In the genomic region with DNA sequence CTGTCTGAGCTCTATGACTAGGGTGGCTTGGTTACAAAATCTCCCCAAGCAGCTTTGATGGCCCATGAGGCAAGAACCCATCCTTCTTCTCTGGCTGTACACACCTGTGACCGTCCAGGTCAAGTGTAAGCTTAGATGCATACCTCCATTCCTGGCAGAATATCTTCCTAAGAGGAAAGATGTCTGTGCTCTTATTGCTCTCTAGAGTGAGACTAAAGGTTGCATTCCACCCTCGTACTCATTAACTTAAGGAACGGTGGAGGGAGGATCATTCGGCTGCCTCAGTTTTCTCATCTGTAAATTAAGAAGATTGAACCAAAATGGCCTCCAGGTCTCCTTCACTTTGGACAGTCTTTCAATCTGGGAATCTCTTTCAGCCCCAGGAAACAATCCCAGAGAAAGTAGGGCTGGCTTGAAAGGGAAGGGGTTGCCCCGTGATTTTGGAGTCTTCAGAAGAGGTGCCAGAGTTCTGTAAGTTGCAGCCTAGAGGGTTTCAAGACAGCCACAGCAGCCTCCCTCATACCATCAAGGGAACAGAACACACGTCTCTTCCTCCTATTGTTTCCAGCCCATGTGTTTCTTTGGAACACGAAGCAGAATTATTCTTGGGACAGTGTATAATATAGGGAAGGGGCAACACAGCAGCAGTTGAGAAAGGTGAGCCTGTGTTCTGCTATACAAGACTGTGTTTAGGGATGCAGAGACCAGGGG, we compare ENCODE assay signal across 24 cellular contexts. TPM values are rescaled to one million over a fixed set of nuclear protein-coding genes. Genes with fewer than 3 reads are reported as not detected.
DNase-seq lines count a peak whose midpoint lies in the region; ATAC-seq, FAIRE-seq and TF ChIP-seq lines count a peak whose summit lies in the region.
"Had no signal": no experiment of that assay in that cellular context is flagged by ENCODE, and none has a peak within 500 bp of the region (broad histone marks: within the 10 kb centered on the region; RNA-seq: fewer than 3 reads in every experiment).

No MANE protein-coding gene starts in this region.

- no peak overlapping the region for H3K9ac ChIP-seq in HepG2 (ENCODE audit: insufficient read depth, low read depth, low read length)

- TF ChIP-seq CTCF in HepG2 (CRISPR knock-in tag; IDR thresholded peaks at IDR 0.05) (no peak), right lobe of liver (IDR thresholded peaks at IDR 0.05) (no peak), progenitor cell of endocrine pancreas (IDR thresholded peaks at IDR 0.05; ENCODE audit: unreplicated experiment) (no peak)

- intact Hi-C loops in HepG2 (cut with micrococcal nuclease; ENCODE audit: unreplicated experiment) (no loop called here), right lobe of liver (cut with DNase I) (no loop called here), left colon (cut with DNase I, micrococcal nuclease) (no loop called here)

- WGBS in HepG2 (ENCODE audit: low lambda C conversion rate): 86% methylated on average over 7 of the region's 7 CpGs
- 46% methylated on average over 5 of the region's 7 CpGs for whole genome bisulfite sequencing in right lobe of liver (ENCODE audit: insufficient coverage, low coverage, low lambda C conversion rate, missing lambda C conversion rate)

- H3K36me3 ChIP-seq in HepG2 (replicated peaks in 1 of 2; ENCODE audit: control insufficient read depth in 1 of 2, insufficient read depth in 2 of 2, low read length in 2 of 2) (peaks cover 0 to 8% of the 10 kb centered on the region in 2 experiments; a peak in 1 of 5 replicates), right lobe of liver (no peaks in the 10 kb centered on the region)
- H3K36me3 ChIP-seq: SJCRH30 had no signal

- H3K4me3 ChIP-seq in HepG2 (replicated peaks in 1 of 3; ENCODE audit: insufficient read depth in 1 of 3, low read depth in 2 of 3, low read length in 3 of 3) (no peak overlapping the region), right lobe of liver (no peak overlapping the region)
- H3K4me3 ChIP-seq: SJCRH30 had no signal

- H3K27me3 ChIP-seq in HepG2 (ENCODE audit: control insufficient read depth in 1 of 2, insufficient read depth in 2 of 2, low read length in 2 of 2) (no peaks in the 10 kb centered on the region; a peak in 1 of 5 replicates), right lobe of liver (peaks cover 0 to 22% of the 10 kb centered on the region in 2 donors)
- H3K27me3 ChIP-seq: SJCRH30 had no signal

- peaks cover 78% of the 10 kb centered on the region for H3K4me1 ChIP-seq in HepG2 (ENCODE audit: insufficient read depth, low read length)
- peaks cover 0 to 18% (median 3%) of the 10 kb centered on the region in 4 donors for H3K4me1 ChIP-seq in right lobe of liver

- 0 out of 2 replicates have a peak overlapping the region, but pooled peaks have one; percentile 1 for H3K4me2 ChIP-seq in HepG2 (ENCODE audit: low read depth, low read length)

- no peak for TF ChIP-seq RAD21 in HepG2 (CRISPR knock-in tag; IDR thresholded peaks at IDR 0.05)

- in situ Hi-C loops in HepG2 (cut with HindIII; ENCODE audit: extremely low pct_ligation_motif_present, low pct_unique_long_range_greater_than_20kb): no loop called here

- DNase-seq in HepG2 (ENCODE audit: low spot score) (no peak), right lobe of liver (no peak), left colon (no peak), progenitor cell of endocrine pancreas (ENCODE audit: low spot score, unreplicated experiment) (no peak), NCI-H2196 (lab: John Stamatoyannopoulos, UW; ENCODE audit: unreplicated experiment) (no peak)
- no peak for DNase-seq in stimulated activated CD4-positive, alpha-beta T cell treated with anti-CD3 and anti-CD28 coated beads, Interleukin-15, amount 100 ng/mL, for 24 hours
- DNase-seq in activated CD4-positive, alpha-beta T cell treated with anti-CD3 and anti-CD28 coated beads, Interleukin-2, amount 50 U/mL, for 1 hour: no peak
- DNase-seq: activated CD4-positive, alpha-beta memory T cell treated with anti-CD3 and anti-CD28 coated beads, Interleukin-2, amount 10 ng/mL, durations not matched to agents 7 days and 5 days; activated naive CD4-positive, alpha-beta T cell treated with anti-CD3 and anti-CD28 coated beads for 36 hours; cerebellar nuclear complex; effector memory CD8-positive, alpha-beta T cell; GOT3; midbrain; NCI-H2227 treated with DMSO at 0.1 percent for 48 hours; PC-3; SJCRH30; stimulated activated naive CD4-positive, alpha-beta T cell; T-helper 2 cell; trophoblast cell had no signal

- H3K27ac Mint-ChIP-seq in progenitor cell of endocrine pancreas: peak overlapping the region; percentile 99
- H3K27ac Mint-ChIP-seq: activated CD4-positive, alpha-beta memory T cell treated with anti-CD3 and anti-CD28 coated beads, Interleukin-2, amount 10 ng/mL, durations not matched to agents 7 days and 5 days; activated naive CD4-positive, alpha-beta T cell treated with anti-CD3 and anti-CD28 coated beads for 36 hours had no signal

- no peaks in the 10 kb centered on the region for H3K27me3 Mint-ChIP-seq in progenitor cell of endocrine pancreas

- ATAC-seq in HepG2: no peak
- ATAC-seq in right lobe of liver: no peak
- ATAC-seq in left colon: peak; percentile 21
- no peak for ATAC-seq in GM19035 (IDR thresholded peaks at IDR 0.05; ENCODE audit: unreplicated experiment)
- ATAC-seq: effector memory CD8-positive, alpha-beta T cell; PC-3; sciatic nerve had no signal

- peaks cover 11% of the 10 kb centered on the region for H3K36me3 Mint-ChIP-seq in progenitor cell of endocrine pancreas (ENCODE audit: insufficient read depth)

- peaks cover 86% of the 10 kb centered on the region for H3K4me1 Mint-ChIP-seq in progenitor cell of endocrine pancreas (ENCODE audit: low read depth)
- H3K4me1 Mint-ChIP-seq: activated CD4-positive, alpha-beta memory T cell treated with anti-CD3 and anti-CD28 coated beads, Interleukin-2, amount 10 ng/mL, durations not matched to agents 7 days and 5 days had no signal

- peaks cover 6% of the 10 kb centered on the region; the same call in 1 of the 2 replicates for H4K20me1 ChIP-seq in HepG2 (ENCODE audit: insufficient read depth, low read length)

- no peak for TF ChIP-seq EP300 in HepG2 (IDR thresholded peaks at IDR 0.05; ENCODE audit: low read depth in 2 of 2, low read length in 2 of 2)
- TF ChIP-seq EP300 in HepG2 (CRISPR knock-in tag; IDR thresholded peaks at IDR 0.05; ENCODE audit: borderline replicate concordance): no peak

- TF ChIP-seq POLR2A in HepG2 (IDR thresholded peaks at IDR 0.05; ENCODE audit: insufficient read depth in 1 of 2, low read depth in 2 of 2, low read length in 2 of 2) (no peak), right lobe of liver (IDR thresholded peaks at IDR 0.05) (no peak)

- BruUV-seq in HepG2 (replicated peaks; lab: Mats Ljungman, UMichigan): no TSS peak

- peak overlapping the region; percentile 97 for H3K4me3 Mint-ChIP-seq in progenitor cell of endocrine pancreas (ENCODE audit: low read depth)
- H3K4me3 Mint-ChIP-seq: activated CD4-positive, alpha-beta memory T cell treated with anti-CD3 and anti-CD28 coated beads, Interleukin-2, amount 10 ng/mL, durations not matched to agents 7 days and 5 days; activated naive CD4-positive, alpha-beta T cell treated with anti-CD3 and anti-CD28 coated beads for 36 hours; effector memory CD8-positive, alpha-beta T cell had no signal

- no peak for FAIRE-seq in HepG2 (lab: Jason Lieb, UNC)
- FAIRE-seq: G401.6, keratinocyte had no signal

- CTCF ChIA-PET in HepG2 (lab: Yijun Ruan, JAX; ENCODE audit: low intra/inter-chr PET ratio, low total read pairs): no interaction called here

- H3K9me3 ChIP-seq in HepG2 (ENCODE audit: low read length) (no peaks in the 10 kb centered on the region), right lobe of liver (no peaks in the 10 kb centered on the region)
- H3K9me3 ChIP-seq: SJCRH30 had no signal

- peaks cover 33% of the 10 kb centered on the region for H3K79me2 ChIP-seq in HepG2 (ENCODE audit: insufficient read depth, low read length)

- no peaks in the 10 kb centered on the region for H3K9me3 Mint-ChIP-seq in progenitor cell of endocrine pancreas (ENCODE audit: low read depth)
- H3K9me3 Mint-ChIP-seq: activated CD4-positive, alpha-beta memory T cell treated with anti-CD3 and anti-CD28 coated beads, Interleukin-2, amount 10 ng/mL, durations not matched to agents 7 days and 5 days; activated naive CD4-positive, alpha-beta T cell treated with anti-CD3 and anti-CD28 coated beads for 36 hours; effector memory CD8-positive, alpha-beta T cell had no signal

- H3K27ac ChIP-seq in HepG2 (ENCODE audit: extremely low read length, insufficient read depth, low read length) (no peak overlapping the region), right lobe of liver (no peak overlapping the region)
- H3K27ac ChIP-seq: SJCRH30 had no signal

- H2AFZ ChIP-seq in HepG2 (ENCODE audit: low read length): no peak overlapping the region

- POLR2A ChIA-PET in HepG2 (lab: Yijun Ruan, JAX): interaction anchor here (0.9 kb wide), 1 partner anchor 261 kb away, joined by 3 read pairs; a partner anchor contains a TSS

RNA-seq across cellular contexts. Expression of a gene that starts 5.4 kb away (rescaled TPM):
- total RNA-seq in HepG2 (2016; rRNA removed; fragmentation: Illumina TruSeq; extraction: Trizol): 1.8 and 2.4 TPM in 2 replicates
- total RNA-seq in HepG2 (2016; cell fraction: cytosol; rRNA removed; fragmentation: Illumina TruSeq; extraction: Trizol; ENCODE audit: low read depth): 2.0 and 2.2 TPM in 2 replicates
- 1.0 and 2.0 TPM in 2 replicates for total RNA-seq in HepG2 (2016; cell fraction: insoluble cytoplasmic fraction; rRNA removed; fragmentation: Illumina TruSeq; extraction: Trizol)
- total RNA-seq in HepG2 (2016; cell fraction: membrane; rRNA removed; fragmentation: Illumina TruSeq; extraction: Trizol): 2.9 and 3.2 TPM in 2 replicates
- total RNA-seq in HepG2 (2016; cell fraction: nucleus; rRNA removed; fragmentation: Illumina TruSeq; extraction: Trizol): 0.53 and 1.8 TPM in 2 replicates
- 4.3 and 5.4 TPM in 2 replicates for polyA plus RNA-seq in HepG2 (2011; rRNA removed)
- polyA plus RNA-seq in HepG2 (2011; cell fraction: cytosol; rRNA removed): 4.7 and 6.2 TPM in 2 replicates
- 5.3 and 5.5 TPM in 2 replicates for polyA plus RNA-seq in HepG2 (2011; cell fraction: nucleus; rRNA removed)
- 5.2 and 7.3 TPM in 2 replicates for polyA plus RNA-seq in HepG2 (2012)
- polyA plus RNA-seq in HepG2 (2016; cell fraction: cytosol; fragmentation: Illumina TruSeq; extraction: Trizol; ENCODE audit: low read depth): 7.9 and 8.8 TPM in 2 replicates
- 7.2 and 9.1 TPM in 2 replicates for polyA plus RNA-seq in HepG2 (2016; cell fraction: insoluble cytoplasmic fraction; fragmentation: Illumina TruSeq; extraction: Trizol; ENCODE audit: low read depth)
- 10.6 and 13.1 TPM in 2 replicates for polyA plus RNA-seq in HepG2 (2016; cell fraction: membrane; fragmentation: Illumina TruSeq; extraction: Trizol; ENCODE audit: low read depth)
- 9.4 and 10.8 TPM in 2 replicates for polyA plus RNA-seq in HepG2 (2016; cell fraction: nucleus; fragmentation: Illumina TruSeq; extraction: Trizol; ENCODE audit: insufficient read depth, low read depth)
- polyA minus RNA-seq in HepG2 (2011; rRNA and poly(A)+ RNA removed; ENCODE audit: low replicate concordance): 0.56 and 2.4 TPM in 2 replicates
- 1.7 and 2.3 TPM in 2 replicates for polyA minus RNA-seq in HepG2 (2011; cell fraction: cytosol; rRNA and poly(A)+ RNA removed)
- 1.4 and 2.7 TPM in 2 replicates for polyA minus RNA-seq in HepG2 (2011; cell fraction: nucleus; rRNA and poly(A)+ RNA removed)
- total RNA-seq in right lobe of liver: 1 to 10 TPM in 1 of 6 experiments, under 1 TPM in 4, not detected in 1; 0.55 to 1.6 (median 0.75) TPM
- total RNA-seq in left colon: 1 to 10 TPM; 4.5 to 5.1 TPM
- 13.7 TPM in 2 replicates for total RNA-seq in progenitor cell of endocrine pancreas

RNA-seq across cellular contexts. Expression of a gene that starts 18.3 kb away (rescaled TPM):
- total RNA-seq in HepG2 (2016; rRNA removed; fragmentation: Illumina TruSeq; extraction: Trizol) (3.2 and 3.9 TPM in 2 replicates), right lobe of liver (1 to 10 TPM in 2 of 6 experiments, under 1 TPM in 4; 0.18 to 1.5 (median 0.65) TPM), left colon (10 to 100 TPM; 13.0 to 16.2 TPM), progenitor cell of endocrine pancreas (12.6 and 18.1 TPM in 2 replicates)
- total RNA-seq in HepG2 (2016; cell fraction: cytosol; rRNA removed; fragmentation: Illumina TruSeq; extraction: Trizol; ENCODE audit: low read depth): 0.71 and 0.97 TPM in 2 replicates
- 3.0 TPM in 2 replicates for total RNA-seq in HepG2 (2016; cell fraction: insoluble cytoplasmic fraction; rRNA removed; fragmentation: Illumina TruSeq; extraction: Trizol)
- total RNA-seq in HepG2 (2016; cell fraction: membrane; rRNA removed; fragmentation: Illumina TruSeq; extraction: Trizol): 2.1 and 3.2 TPM in 2 replicates
- 2.1 and 4.1 TPM in 2 replicates for total RNA-seq in HepG2 (2016; cell fraction: nucleus; rRNA removed; fragmentation: Illumina TruSeq; extraction: Trizol)
- 3.6 and 4.0 TPM in 2 replicates for polyA plus RNA-seq in HepG2 (2011; rRNA removed)
- polyA plus RNA-seq in HepG2 (2011; cell fraction: cytosol; rRNA removed): 2.0 TPM in 2 replicates
- 4.0 and 4.1 TPM in 2 replicates for polyA plus RNA-seq in HepG2 (2011; cell fraction: nucleus; rRNA removed)
- 2.3 TPM in 2 replicates for polyA plus RNA-seq in HepG2 (2012)
- 0.70 and 1.1 TPM in 2 replicates for polyA plus RNA-seq in HepG2 (2016; cell fraction: cytosol; fragmentation: Illumina TruSeq; extraction: Trizol; ENCODE audit: low read depth)
- 4.1 and 4.3 TPM in 2 replicates for polyA plus RNA-seq in HepG2 (2016; cell fraction: insoluble cytoplasmic fraction; fragmentation: Illumina TruSeq; extraction: Trizol; ENCODE audit: low read depth)
- polyA plus RNA-seq in HepG2 (2016; cell fraction: membrane; fragmentation: Illumina TruSeq; extraction: Trizol; ENCODE audit: low read depth): 2.2 and 2.8 TPM in 2 replicates
- 6.4 and 8.6 TPM in 2 replicates for polyA plus RNA-seq in HepG2 (2016; cell fraction: nucleus; fragmentation: Illumina TruSeq; extraction: Trizol; ENCODE audit: insufficient read depth, low read depth)
- polyA minus RNA-seq in HepG2 (2011; rRNA and poly(A)+ RNA removed; ENCODE audit: low replicate concordance): 0.98 and 2.8 TPM in 2 replicates
- polyA minus RNA-seq in HepG2 (2011; cell fraction: cytosol; rRNA and poly(A)+ RNA removed): 1.1 and 2.2 TPM in 2 replicates
- polyA minus RNA-seq in HepG2 (2011; cell fraction: nucleus; rRNA and poly(A)+ RNA removed): 2.7 and 3.4 TPM in 2 replicates
- total RNA-seq: activated CD4-positive, alpha-beta memory T cell treated with anti-CD3 and anti-CD28 coated beads, Interleukin-2, amount 10 ng/mL, durations not matched to agents 7 days and 5 days; activated naive CD4-positive, alpha-beta T cell treated with anti-CD3 and anti-CD28 coated beads for 36 hours had no signal

RNA-seq across cellular contexts. Expression of a gene that starts 22.4 kb away (rescaled TPM):
- total RNA-seq in HepG2 (2016; rRNA removed; fragmentation: Illumina TruSeq; extraction: Trizol) (0.95 and 1.3 TPM in 2 replicates), right lobe of liver (not detected), left colon (10 to 100 TPM; 20.0 to 21.2 TPM), progenitor cell of endocrine pancreas (0.38 TPM in 1 of 2 replicates, not detected in the other)
- total RNA-seq in HepG2 (2016; cell fraction: cytosol; rRNA removed; fragmentation: Illumina TruSeq; extraction: Trizol; ENCODE audit: low read depth): 0.71 TPM in 1 of 2 replicates, not detected in the other
- total RNA-seq in HepG2 (2016; cell fraction: insoluble cytoplasmic fraction; rRNA removed; fragmentation: Illumina TruSeq; extraction: Trizol): 0.79 and 1.2 TPM in 2 replicates
- 0.41 and 0.65 TPM in 2 replicates for total RNA-seq in HepG2 (2016; cell fraction: membrane; rRNA removed; fragmentation: Illumina TruSeq; extraction: Trizol)
- total RNA-seq in HepG2 (2016; cell fraction: nucleus; rRNA removed; fragmentation: Illumina TruSeq; extraction: Trizol): 1.1 and 3.7 TPM in 2 replicates
- polyA plus RNA-seq in HepG2 (2011; rRNA removed): 0.68 and 1.5 TPM in 2 replicates
- 0.38 and 0.74 TPM in 2 replicates for polyA plus RNA-seq in HepG2 (2011; cell fraction: cytosol; rRNA removed)
- 4.3 and 4.7 TPM in 2 replicates for polyA plus RNA-seq in HepG2 (2011; cell fraction: nucleus; rRNA removed)
- polyA plus RNA-seq in HepG2 (2012): 0.47 and 0.68 TPM in 2 replicates
- polyA plus RNA-seq in HepG2 (2016; cell fraction: cytosol; fragmentation: Illumina TruSeq; extraction: Trizol; ENCODE audit: low read depth): 0.18 TPM in 1 of 2 replicates, not detected in the other
- polyA plus RNA-seq in HepG2 (2016; cell fraction: insoluble cytoplasmic fraction; fragmentation: Illumina TruSeq; extraction: Trizol; ENCODE audit: low read depth): 0.94 and 0.99 TPM in 2 replicates
- polyA plus RNA-seq in HepG2 (2016; cell fraction: membrane; fragmentation: Illumina TruSeq; extraction: Trizol; ENCODE audit: low read depth): 0.22 TPM in 1 of 2 replicates, not detected in the other
- 3.5 and 4.1 TPM in 2 replicates for polyA plus RNA-seq in HepG2 (2016; cell fraction: nucleus; fragmentation: Illumina TruSeq; extraction: Trizol; ENCODE audit: insufficient read depth, low read depth)
- polyA minus RNA-seq in HepG2 (2011; rRNA and poly(A)+ RNA removed; ENCODE audit: low replicate concordance): 1.2 and 2.5 TPM in 2 replicates
- 0.79 TPM in 1 of 2 replicates, not detected in the other for polyA minus RNA-seq in HepG2 (2011; cell fraction: cytosol; rRNA and poly(A)+ RNA removed)
- polyA minus RNA-seq in HepG2 (2011; cell fraction: nucleus; rRNA and poly(A)+ RNA removed): 2.1 and 3.0 TPM in 2 replicates
- total RNA-seq: A172; activated CD4-positive, alpha-beta memory T cell treated with anti-CD3 and anti-CD28 coated beads, Interleukin-2, amount 10 ng/mL, durations not matched to agents 7 days and 5 days; activated naive CD4-positive, alpha-beta T cell treated with anti-CD3 and anti-CD28 coated beads for 36 hours had no signal

RNA-seq across cellular contexts. Expression of a gene that starts 22.7 kb away (rescaled TPM):
- total RNA-seq in HepG2 (2016; rRNA removed; fragmentation: Illumina TruSeq; extraction: Trizol) (0.22 TPM in 1 of 2 replicates, not detected in the other), right lobe of liver (under 1 TPM in 3 of 6 experiments, not detected in 3; 0.16 to 0.19 (median 0.17) TPM), left colon (1 to 10 TPM; 2.7 to 3.2 TPM), progenitor cell of endocrine pancreas (17.9 and 18.6 TPM in 2 replicates)
- total RNA-seq in HepG2 (2016; cell fraction: cytosol; rRNA removed; fragmentation: Illumina TruSeq; extraction: Trizol; ENCODE audit: low read depth): 0.10 and 0.35 TPM in 2 replicates
- 0.15 TPM in 1 of 2 replicates, not detected in the other for total RNA-seq in HepG2 (2016; cell fraction: insoluble cytoplasmic fraction; rRNA removed; fragmentation: Illumina TruSeq; extraction: Trizol)
- 0.09 and 0.17 TPM in 2 replicates for total RNA-seq in HepG2 (2016; cell fraction: membrane; rRNA removed; fragmentation: Illumina TruSeq; extraction: Trizol)
- 0.63 and 1.3 TPM in 2 replicates for total RNA-seq in HepG2 (2016; cell fraction: nucleus; rRNA removed; fragmentation: Illumina TruSeq; extraction: Trizol)
- 0.20 and 0.29 TPM in 2 replicates for polyA plus RNA-seq in HepG2 (2011; rRNA removed)
- polyA plus RNA-seq in HepG2 (2011; cell fraction: cytosol; rRNA removed): 0.03 and 0.08 TPM in 2 replicates
- polyA plus RNA-seq in HepG2 (2011; cell fraction: nucleus; rRNA removed): 1.1 and 1.3 TPM in 2 replicates
- 0.21 and 0.27 TPM in 2 replicates for polyA plus RNA-seq in HepG2 (2012)
- 0.12 and 0.16 TPM in 2 replicates for polyA plus RNA-seq in HepG2 (2016; cell fraction: cytosol; fragmentation: Illumina TruSeq; extraction: Trizol; ENCODE audit: low read depth)
- 0.15 and 0.48 TPM in 2 replicates for polyA plus RNA-seq in HepG2 (2016; cell fraction: insoluble cytoplasmic fraction; fragmentation: Illumina TruSeq; extraction: Trizol; ENCODE audit: low read depth)
- 0.23 and 0.26 TPM in 2 replicates for polyA plus RNA-seq in HepG2 (2016; cell fraction: membrane; fragmentation: Illumina TruSeq; extraction: Trizol; ENCODE audit: low read depth)
- polyA plus RNA-seq in HepG2 (2016; cell fraction: nucleus; fragmentation: Illumina TruSeq; extraction: Trizol; ENCODE audit: insufficient read depth, low read depth): 2.9 and 3.3 TPM in 2 replicates
- polyA minus RNA-seq in HepG2 (2011; rRNA and poly(A)+ RNA removed; ENCODE audit: low replicate concordance): 0.24 TPM in 1 of 2 replicates, not detected in the other
- not detected in 2 replicates for polyA minus RNA-seq in HepG2 (2011; cell fraction: cytosol; rRNA and poly(A)+ RNA removed)
- 1.5 and 1.9 TPM in 2 replicates for polyA minus RNA-seq in HepG2 (2011; cell fraction: nucleus; rRNA and poly(A)+ RNA removed)
- total RNA-seq: A172; activated CD4-positive, alpha-beta memory T cell treated with anti-CD3 and anti-CD28 coated beads, Interleukin-2, amount 10 ng/mL, durations not matched to agents 7 days and 5 days; activated naive CD4-positive, alpha-beta T cell treated with anti-CD3 and anti-CD28 coated beads for 36 hours had no signal

RNA-seq across cellular contexts. Expression of a gene that starts 27.2 kb away (rescaled TPM):
- total RNA-seq in HepG2 (2016; rRNA removed; fragmentation: Illumina TruSeq; extraction: Trizol) (2.1 and 2.9 TPM in 2 replicates), right lobe of liver (under 1 TPM in 4 of 6 experiments, not detected in 2; 0.17 to 0.26 (median 0.25) TPM), left colon (10 to 100 TPM; 16.4 to 23.2 TPM), progenitor cell of endocrine pancreas (77.4 and 85.5 TPM in 2 replicates)
- 0.51 and 0.71 TPM in 2 replicates for total RNA-seq in HepG2 (2016; cell fraction: cytosol; rRNA removed; fragmentation: Illumina TruSeq; extraction: Trizol; ENCODE audit: low read depth)
- total RNA-seq in HepG2 (2016; cell fraction: insoluble cytoplasmic fraction; rRNA removed; fragmentation: Illumina TruSeq; extraction: Trizol): 1.7 and 2.6 TPM in 2 replicates
- 1.6 and 1.9 TPM in 2 replicates for total RNA-seq in HepG2 (2016; cell fraction: membrane; rRNA removed; fragmentation: Illumina TruSeq; extraction: Trizol)
- total RNA-seq in HepG2 (2016; cell fraction: nucleus; rRNA removed; fragmentation: Illumina TruSeq; extraction: Trizol): 3.5 and 4.8 TPM in 2 replicates
- polyA plus RNA-seq in HepG2 (2011; rRNA removed): 4.3 and 4.6 TPM in 2 replicates
- polyA plus RNA-seq in HepG2 (2011; cell fraction: cytosol; rRNA removed): 1.3 and 1.5 TPM in 2 replicates
- polyA plus RNA-seq in HepG2 (2011; cell fraction: nucleus; rRNA removed): 12.3 and 16.6 TPM in 2 replicates
- polyA plus RNA-seq in HepG2 (2012): 3.8 and 6.3 TPM in 2 replicates
- 0.74 and 0.97 TPM in 2 replicates for polyA plus RNA-seq in HepG2 (2016; cell fraction: cytosol; fragmentation: Illumina TruSeq; extraction: Trizol; ENCODE audit: low read depth)
- 4.9 and 6.7 TPM in 2 replicates for polyA plus RNA-seq in HepG2 (2016; cell fraction: insoluble cytoplasmic fraction; fragmentation: Illumina TruSeq; extraction: Trizol; ENCODE audit: low read depth)
- polyA plus RNA-seq in HepG2 (2016; cell fraction: membrane; fragmentation: Illumina TruSeq; extraction: Trizol; ENCODE audit: low read depth): 3.4 TPM in 2 replicates
- polyA plus RNA-seq in HepG2 (2016; cell fraction: nucleus; fragmentation: Illumina TruSeq; extraction: Trizol; ENCODE audit: insufficient read depth, low read depth): 26.3 and 26.9 TPM in 2 replicates
- 1.7 TPM in 1 of 2 replicates, not detected in the other for polyA minus RNA-seq in HepG2 (2011; rRNA and poly(A)+ RNA removed; ENCODE audit: low replicate concordance)
- polyA minus RNA-seq in HepG2 (2011; cell fraction: cytosol; rRNA and poly(A)+ RNA removed): 0.88 and 1.1 TPM in 2 replicates
- polyA minus RNA-seq in HepG2 (2011; cell fraction: nucleus; rRNA and poly(A)+ RNA removed): 2.2 and 4.6 TPM in 2 replicates
- total RNA-seq: activated CD4-positive, alpha-beta memory T cell treated with anti-CD3 and anti-CD28 coated beads, Interleukin-2, amount 10 ng/mL, durations not matched to agents 7 days and 5 days; activated naive CD4-positive, alpha-beta T cell treated with anti-CD3 and anti-CD28 coated beads for 36 hours had no signal
